ENCODE assay signal across 8 cellular contexts in genomic region chr22:49724893-49725489, GRCh38.
DNase-seq lines count a peak whose midpoint lies in the region; ATAC-seq and TF ChIP-seq lines count a peak whose summit lies in the region.

No MANE protein-coding gene starts in this region.

- H3K4me3 Mint-ChIP-seq in activated CD4-positive, alpha-beta T cell treated with anti-CD3 and anti-CD28 coated beads, Interleukin-2, amount 10 ng/mL, durations not matched to agents 24 days and 14 days: peak overlapping the region; percentile 71
- H3K4me3 Mint-ChIP-seq in memory B cell: peak overlapping the region; percentile 65

- no peaks in the 10 kb centered on the region for H3K9me3 Mint-ChIP-seq in activated CD4-positive, alpha-beta T cell treated with anti-CD3 and anti-CD28 coated beads, Interleukin-2, amount 10 ng/mL, durations not matched to agents 24 days and 14 days
- H3K9me3 Mint-ChIP-seq in memory B cell: no peaks in the 10 kb centered on the region

- H3K27ac ChIP-seq in coronary artery: no peak overlapping the region

- peak overlapping the region; percentile 44 for H3K4me3 ChIP-seq in coronary artery

- peak; percentile 62 for ATAC-seq in memory B cell (ENCODE audit: low read depth)

- in situ Hi-C loops in ACHN (cut with HindIII; ENCODE audit: low pct_ligation_motif_present, low pct_unique_long_range_greater_than_20kb, low sequenced_read_pairs): no loop called here
- in situ Hi-C loops in GM13977 (cut with MboI; ENCODE audit: low pct_unique_long_range_greater_than_20kb, low sequenced_read_pairs, unreplicated experiment): no loop called here

- DNase-seq in ACHN (peak; percentile 65), GM13977 (ENCODE audit: low spot score) (peak; percentile 92), NCI-H2107 (lab: John Stamatoyannopoulos, UW) (peak; percentile 75), coronary artery (ENCODE audit: low spot score) (no peak), memory B cell (ENCODE audit: low spot score in 2 of 2) (peak; percentile 23 to 41), NK-92 (lab: John Stamatoyannopoulos, UW; ENCODE audit: unreplicated experiment) (no peak)
- peak; percentile 93 for DNase-seq in activated CD4-positive, alpha-beta T cell treated with anti-CD3 and anti-CD28 coated beads, Interleukin-2, amount 10 ng/mL, durations not matched to agents 24 days and 14 days
- peak; percentile 40 for DNase-seq in stimulated activated CD8-positive, alpha-beta memory T cell treated with anti-CD3 and anti-CD28 coated beads, Interleukin-15, amount 100 ng/mL, for 24 hours (ENCODE audit: low read depth)

- no peak overlapping the region for H3K27ac Mint-ChIP-seq in activated CD4-positive, alpha-beta T cell treated with anti-CD3 and anti-CD28 coated beads, Interleukin-2, amount 10 ng/mL, durations not matched to agents 24 days and 14 days
- no peak overlapping the region for H3K27ac Mint-ChIP-seq in memory B cell

- peaks cover 3% of the 10 kb centered on the region for H3K4me1 Mint-ChIP-seq in activated CD4-positive, alpha-beta T cell treated with anti-CD3 and anti-CD28 coated beads, Interleukin-2, amount 10 ng/mL, durations not matched to agents 24 days and 14 days
- H3K4me1 Mint-ChIP-seq in memory B cell: peaks cover 4% of the 10 kb centered on the region

- peaks cover 31% of the 10 kb centered on the region for H3K27me3 Mint-ChIP-seq in activated CD4-positive, alpha-beta T cell treated with anti-CD3 and anti-CD28 coated beads, Interleukin-2, amount 10 ng/mL, durations not matched to agents 24 days and 14 days
- H3K27me3 Mint-ChIP-seq in memory B cell: peaks cover 37% of the 10 kb centered on the region

- intact Hi-C loops in activated CD4-positive, alpha-beta T cell treated with anti-CD3 and anti-CD28 coated beads, Interleukin-2, amount 10 ng/mL, durations not matched to agents 24 days and 14 days (cut with micrococcal nuclease): no loop called here

- TF ChIP-seq CTCF in GM13977 (IDR thresholded peaks at IDR 0.05; ENCODE audit: extremely low read depth, insufficient read depth, missing control alignments): peak; percentile 94
- TF ChIP-seq CTCF in coronary artery (IDR thresholded peaks at IDR 0.05): no peak

- H3K36me3 Mint-ChIP-seq in activated CD4-positive, alpha-beta T cell treated with anti-CD3 and anti-CD28 coated beads, Interleukin-2, amount 10 ng/mL, durations not matched to agents 24 days and 14 days (ENCODE audit: low read depth): no peaks in the 10 kb centered on the region
- peaks cover 2% of the 10 kb centered on the region for H3K36me3 Mint-ChIP-seq in memory B cell

Comparison
In these comparisons a context has a peak if more than half of its experiments do, and no peak if none do; other contexts are left out.
1. DNase-seq: peak in ACHN (single experiment), GM13977 (single experiment), NCI-H2107 (single experiment), activated CD4-positive, alpha-beta T cell treated with anti-CD3 and anti-CD28 coated beads, Interleukin-2, amount 10 ng/mL, durations not matched to agents 24 days and 14 days (single experiment), memory B cell (2 of 2) and stimulated activated CD8-positive, alpha-beta memory T cell treated with anti-CD3 and anti-CD28 coated beads, Interleukin-15, amount 100 ng/mL, for 24 hours (single experiment); none in coronary artery (single experiment) and NK-92 (single experiment).